In genomic region chr1:116311756-116312691, GRCh38 we compare ENCODE assay signal across 11 cellular contexts.
DNase-seq lines count a peak whose midpoint lies in the region; ATAC-seq and TF ChIP-seq lines count a peak whose summit lies in the region.
"Had no signal": no experiment of that assay in that cellular context is flagged by ENCODE, and none has a peak within 500 bp of the region (broad histone marks: within the 10 kb centered on the region; RNA-seq: fewer than 3 reads in every experiment).

No MANE protein-coding gene starts in this region.

- DNase-seq in HCT116 (ENCODE audit: low read depth, low spot score) (no peak), NCI-H69 (lab: John Stamatoyannopoulos, UW) (peak; percentile 93), left ventricle myocardium superior (no peak), psoas muscle (peak in 1 of 2 donors; percentile 30), ACHN (no peak), erythroblast (lab: John Stamatoyannopoulos, UW) (no peak), sigmoid colon (no peak)
- DNase-seq: foreskin fibroblast, ovary, RPMI8226 had no signal

- H3K27ac ChIP-seq in HCT116 (ENCODE audit: low read depth, low read length) (peak overlapping the region; percentile 24; the same call in 1 of the 2 replicates), psoas muscle (peak overlapping the region; percentile 1), sigmoid colon (no peak overlapping the region)
- H3K27ac ChIP-seq: ovary had no signal

- H2AFZ ChIP-seq in HCT116 (ENCODE audit: low read depth, low read length, poor library complexity, severe bottlenecking) = no peak overlapping the region

- BruUV-seq in HCT116 (replicated peaks; lab: Mats Ljungman, UMichigan) = no TSS peak

- 32 to 51% (median 34%) methylated on average over 15 of the region's 15 CpGs for WGBS in psoas muscle, 3 donors
- WGBS in sigmoid colon, 2 donors = 14 to 70% methylated on average over 15 of the region's 15 CpGs

- no peak overlapping the region for H3K9ac ChIP-seq in HCT116 (ENCODE audit: low read length)

- CTCF ChIA-PET in HCT116 (lab: Charles Lee) = no interaction called here

- no peak overlapping the region for H3K4me3 ChIP-seq in HCT116 (replicated peaks in 1 of 2; ENCODE audit: low read depth in 1 of 2, low read length in 2 of 2)
- no peak overlapping the region for H3K4me3 ChIP-seq in psoas muscle
- no peak overlapping the region for H3K4me3 ChIP-seq in sigmoid colon
- H3K4me3 ChIP-seq: ovary had no signal

- in situ Hi-C loops in ACHN (cut with HindIII; ENCODE audit: low pct_ligation_motif_present, low pct_unique_long_range_greater_than_20kb, low sequenced_read_pairs) = no loop called here

- H3K9me3 ChIP-seq in HCT116 (ENCODE audit: control insufficient read depth in 1 of 2, insufficient read depth in 1 of 2, low read depth in 1 of 2, low read length in 2 of 2) = no peaks in the 10 kb centered on the region
- no peaks in the 10 kb centered on the region for H3K9me3 ChIP-seq in psoas muscle
- no peaks in the 10 kb centered on the region for H3K9me3 ChIP-seq in sigmoid colon
- H3K9me3 ChIP-seq: ovary had no signal

- intact Hi-C loops in HCT116 (cut with micrococcal nuclease) = no loop called here
- intact Hi-C loops in left ventricle myocardium superior (cut with micrococcal nuclease) = no loop called here
- intact Hi-C loops in psoas muscle (cut with DNase I) = no loop called here
- intact Hi-C loops in sigmoid colon (cut with DNase I) = no loop called here

- H4K20me1 ChIP-seq in HCT116 (ENCODE audit: insufficient read depth) = no peaks in the 10 kb centered on the region

- no peaks in the 10 kb centered on the region for H3K79me2 ChIP-seq in HCT116 (ENCODE audit: insufficient read depth, low read length)

- TF ChIP-seq RAD21 in HCT116 (IDR thresholded peaks at IDR 0.05; ENCODE audit: low read depth) = no peak

- no peak for TF ChIP-seq CTCF in HCT116 (IDR thresholded peaks at IDR 0.05 in 2 of 3, conservative IDR thresholded peaks at IDR 0.05 in 1 of 3; ENCODE audit: borderline replicate concordance in 1 of 3, insufficient read depth in 1 of 3, low read depth in 2 of 3, low read length in 2 of 3)
- no peak for TF ChIP-seq CTCF in psoas muscle (IDR thresholded peaks at IDR 0.05)
- TF ChIP-seq CTCF in sigmoid colon (IDR thresholded peaks at IDR 0.05) = no peak

- H3K9me2 ChIP-seq in HCT116 (ENCODE audit: insufficient read depth) = no peaks in the 10 kb centered on the region

- no peak; the same call in 1 of the 2 replicates for ATAC-seq in HCT116
- ATAC-seq in left ventricle myocardium superior = peak; percentile 60
- peak; percentile 67 to 77 (median 71) for ATAC-seq in psoas muscle
- no peak for ATAC-seq in HG02763 (IDR thresholded peaks at IDR 0.05; ENCODE audit: unreplicated experiment)

- POLR2A ChIA-PET in HCT116 (lab: Charles Lee) = no interaction called here

- no peaks in the 10 kb centered on the region for H3K27me3 ChIP-seq in HCT116 (ENCODE audit: insufficient read depth, low read length)
- no peaks in the 10 kb centered on the region for H3K27me3 ChIP-seq in psoas muscle (ENCODE audit: insufficient read depth in 3 of 3, low read length in 2 of 3)
- H3K27me3 ChIP-seq in sigmoid colon = no peaks in the 10 kb centered on the region
- H3K27me3 ChIP-seq: ovary had no signal

- TF ChIP-seq POLR2A in HCT116 (IDR thresholded peaks at IDR 0.05; ENCODE audit: borderline replicate concordance, extremely low read depth, insufficient read depth, insufficient read length) (no peak), erythroblast (IDR thresholded peaks at IDR 0.05; ENCODE audit: low read length) (no peak), sigmoid colon (IDR thresholded peaks at IDR 0.05) (no peak)

- peaks cover 13 to 16% of the 10 kb centered on the region in 2 experiments for H3K4me1 ChIP-seq in HCT116 (ENCODE audit: control insufficient read depth in 1 of 2, insufficient read depth in 2 of 2, low read length in 2 of 2)
- H3K4me1 ChIP-seq in psoas muscle = peaks cover 16% of the 10 kb centered on the region
- H3K4me1 ChIP-seq in sigmoid colon = no peaks in the 10 kb centered on the region

- RAD21 ChIA-PET in HCT116 (lab: Charles Lee; ENCODE audit: low non-redundant PET in 1 of 2, low total read pairs in 2 of 2, uncharacterized antibody in 2 of 2, unreplicated experiment in 2 of 2) = no interaction called here

- H3K4me2 ChIP-seq in HCT116 (ENCODE audit: low read length) = peak overlapping the region; percentile 11; the same call in 1 of the 2 replicates

- TF ChIP-seq EP300 in sigmoid colon (IDR thresholded peaks at IDR 0.05) = no peak

- H3K36me3 ChIP-seq in HCT116 (ENCODE audit: control insufficient read depth in 1 of 2, insufficient read depth in 2 of 2, low read length in 2 of 2) (no peaks in the 10 kb centered on the region), psoas muscle (ENCODE audit: insufficient read depth in 1 of 2, low read depth in 1 of 2) (no peaks in the 10 kb centered on the region), sigmoid colon (no peaks in the 10 kb centered on the region)
- H3K36me3 ChIP-seq: ovary had no signal

TF ChIP-seq in HCT116, 20 proteins besides CTCF, POLR2A, EP300 and RAD21:
- TF ChIP-seq SP1 (IDR thresholded peaks at IDR 0.05; ENCODE audit: low read depth) (no peak), ATF3 (IDR thresholded peaks at IDR 0.05) (no peak), EZH2phosphoT487 (IDR thresholded peaks at IDR 0.05; ENCODE audit: borderline replicate concordance) (no peak), CBX3 (IDR thresholded peaks at IDR 0.05; ENCODE audit: low read depth) (no peak), TCF7L2 (IDR thresholded peaks at IDR 0.05; ENCODE audit: borderline replicate concordance, extremely low read depth, insufficient read depth, insufficient read length) (no peak), ELF1 (IDR thresholded peaks at IDR 0.05; ENCODE audit: borderline replicate concordance, low read depth) (no peak), CEBPB (IDR thresholded peaks at IDR 0.05; ENCODE audit: low read depth) (no peak), EGR1 (IDR thresholded peaks at IDR 0.05; ENCODE audit: low read depth) (no peak), JUND (IDR thresholded peaks at IDR 0.05) (no peak)
- TF ChIP-seq, protein P1, sequence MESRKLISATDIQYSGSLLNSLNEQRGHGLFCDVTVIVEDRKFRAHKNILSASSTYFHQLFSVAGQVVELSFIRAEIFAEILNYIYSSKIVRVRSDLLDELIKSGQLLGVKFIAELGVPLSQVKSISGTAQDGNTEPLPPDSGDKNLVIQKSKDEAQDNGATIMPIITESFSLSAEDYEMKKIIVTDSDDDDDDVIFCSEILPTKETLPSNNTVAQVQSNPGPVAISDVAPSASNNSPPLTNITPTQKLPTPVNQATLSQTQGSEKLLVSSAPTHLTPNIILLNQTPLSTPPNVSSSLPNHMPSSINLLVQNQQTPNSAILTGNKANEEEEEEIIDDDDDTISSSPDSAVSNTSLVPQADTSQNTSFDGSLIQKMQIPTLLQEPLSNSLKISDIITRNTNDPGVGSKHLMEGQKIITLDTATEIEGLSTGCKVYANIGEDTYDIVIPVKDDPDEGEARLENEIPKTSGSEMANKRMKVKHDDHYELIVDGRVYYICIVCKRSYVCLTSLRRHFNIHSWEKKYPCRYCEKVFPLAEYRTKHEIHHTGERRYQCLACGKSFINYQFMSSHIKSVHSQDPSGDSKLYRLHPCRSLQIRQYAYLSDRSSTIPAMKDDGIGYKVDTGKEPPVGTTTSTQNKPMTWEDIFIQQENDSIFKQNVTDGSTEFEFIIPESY (IDR thresholded peaks at IDR 0.05; ENCODE audit: extremely low read depth, insufficient replicate concordance, low read length) = no peak
TF ChIP-seq in HCT116: peak in this region for 0.

Comparison
In these comparisons a context has a peak if more than half of its experiments do, and no peak if none do; other contexts are left out.
1. ATAC-seq: peak in left ventricle myocardium superior (single experiment) and psoas muscle (4 of 4); none in HCT116 (single experiment) and HG02763 (single experiment).
2. H3K27ac ChIP-seq: peak in HCT116 (single experiment) and psoas muscle (single experiment); none in sigmoid colon (0 of 4).